In the genomic region with DNA sequence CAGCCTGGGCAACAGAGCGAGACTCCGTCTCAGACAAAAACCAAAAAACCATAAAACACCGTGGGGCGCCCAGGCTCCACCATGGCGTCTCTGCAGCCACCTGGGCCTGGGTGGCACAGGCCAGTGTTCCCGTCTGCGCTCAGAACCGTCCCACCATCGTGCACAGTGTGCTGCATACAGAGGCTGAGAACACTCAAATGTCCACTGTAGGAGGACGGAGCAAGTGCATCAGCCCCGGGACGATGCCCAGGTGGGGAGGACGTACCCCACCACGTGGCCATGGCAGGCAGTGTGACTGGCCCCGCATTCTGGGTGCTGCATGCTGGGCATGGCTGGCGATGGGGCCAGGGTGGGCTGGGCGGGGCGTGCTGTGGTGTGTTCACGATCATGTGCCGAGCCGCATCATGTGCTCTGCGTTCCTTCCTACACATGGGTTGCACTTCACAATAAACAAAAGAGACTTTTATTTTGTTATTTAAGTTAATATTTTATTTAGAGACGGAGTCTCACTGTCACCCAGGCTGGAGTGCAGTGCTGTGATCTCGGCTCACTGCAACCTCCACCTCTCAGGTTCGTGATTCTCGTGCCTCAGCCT, we compare ENCODE assay signal across 15 cellular contexts. TPM values are rescaled to one million over a fixed set of nuclear protein-coding genes. Genes with fewer than 3 reads are reported as not detected.
"Had no signal": no experiment of that assay in that cellular context is flagged by ENCODE, and none has a peak within 500 bp of the region (broad histone marks: within the 10 kb centered on the region; RNA-seq: fewer than 3 reads in every experiment).

No MANE protein-coding gene starts in this region.

- H3K9me3 ChIP-seq: ascending aorta, gastrocnemius medialis, neutrophil had no signal

- ATAC-seq: activated T-cell treated with anti-CD3 and anti-CD28 coated beads, Interleukin-2, amount 50 U/mL, for 4 hours; gastrocnemius medialis; natural killer cell treated with Interleukin-12 subunit alpha and Interleukin-12 subunit beta and Interleukin-15 and Interleukin-18, amount 100 ng/mL, for 72 hours had no signal

- DNase-seq: activated CD4-positive, alpha-beta T cell treated with anti-CD3 and anti-CD28 coated beads, Interleukin-2, amount 50 U/mL, for 1 hour; activated CD8-positive, alpha-beta memory T cell treated with anti-CD3 and anti-CD28 coated beads, Interleukin-2, amount 50 U/mL, for 4 hours; activated naive CD4-positive, alpha-beta T cell treated with anti-CD3 and anti-CD28 coated beads, Interleukin-2, amount 50 U/mL, for 16 hours; activated T-cell treated with anti-CD3 and anti-CD28 coated beads, Interleukin-2, amount 50 U/mL, for 4 hours; cerebellar nuclear complex; cortex of kidney; gastrocnemius medialis; T-helper 1 cell; T1000; trophoblast cell had no signal

- H3K4me3 ChIP-seq: ascending aorta, gastrocnemius medialis, lung had no signal

- H3K36me3 ChIP-seq: gastrocnemius medialis, neutrophil had no signal

- H3K4me1 ChIP-seq: ascending aorta, gastrocnemius medialis had no signal

- H3K27me3 ChIP-seq: ascending aorta, gastrocnemius medialis, neutrophil had no signal

- H3K27ac ChIP-seq: ascending aorta, gastrocnemius medialis, neutrophil had no signal

RNA-seq across cellular contexts. Expression of gene ENTPD8, which starts 56.0 kb away (rescaled TPM):
- total RNA-seq: activated T-cell treated with anti-CD3 and anti-CD28 coated beads, Interleukin-2, amount 50 U/mL, for 4 hours; ascending aorta; natural killer cell treated with Interleukin-12 subunit alpha and Interleukin-12 subunit beta and Interleukin-15 and Interleukin-18, amount 100 ng/mL, for 72 hours; skeletal muscle tissue had no signal
